ENCODE assay signal across 39 cellular contexts in genomic region chr11:62221498-62221897, GRCh38. TPM values are rescaled to one million over a fixed set of nuclear protein-coding genes. Genes with fewer than 3 reads are reported as not detected.
"Had no signal": no experiment of that assay in that cellular context is flagged by ENCODE, and none has a peak within 500 bp of the region (broad histone marks: within the 10 kb centered on the region; RNA-seq: fewer than 3 reads in every experiment).

No MANE protein-coding gene starts in this region.

- H3K4me3 ChIP-seq: ascending aorta, cardiac muscle cell had no signal

- H3K36me3 Mint-ChIP-seq: brain had no signal

- H3K27ac Mint-ChIP-seq: activated B cell treated with CpG ODN at 0.5 μM for 24 hours; activated CD4-positive, alpha-beta memory T cell treated with anti-CD3 and anti-CD28 coated beads for 36 hours; activated CD4-positive, alpha-beta T cell treated with anti-CD3 and anti-CD28 coated beads, Interleukin-2, amount 10 ng/mL, durations not matched to agents 24 days and 14 days; activated CD8-positive, alpha-beta memory T cell treated with anti-CD3 and anti-CD28 coated beads, Interleukin-2, amount 10 ng/mL, durations not matched to agents 7 days and 5 days; activated CD8-positive, alpha-beta T cell treated with anti-CD3 and anti-CD28 coated beads for 36 hours; activated naive CD4-positive, alpha-beta T cell treated with anti-CD3 and anti-CD28 coated beads, Interleukin-2, amount 10 ng/mL, durations not matched to agents 7 days and 5 days; activated naive CD4-positive, alpha-beta T cell treated with anti-CD3 and anti-CD28 coated beads, Interleukin-2, amount 50 U/mL, for 24 hours; activated naive CD8-positive, alpha-beta T cell; activated naive CD8-positive, alpha-beta T cell treated with anti-CD3 and anti-CD28 coated beads, Interleukin-2, amount 10 ng/mL, durations not matched to agents 7 days and 5 days; activated naive CD8-positive, alpha-beta T cell treated with anti-CD3 and anti-CD28 coated beads, Interleukin-2, amount 50 U/mL, for 24 hours; activated T-cell treated with anti-CD3 and anti-CD28 coated beads, Interleukin-2, amount 50 U/mL, for 24 hours; activated T-helper 2 cell treated with anti-CD3 and anti-CD28 coated beads, Interferon-gamma antibody, Interleukin-2, Interleukin-4, amounts not matched to agents 10 μg/mL and 5 μg/mL and 100 μg/mL, durations not matched to agents 14 hours and 24 hours and 36 hours; brain; T-helper 1 cell treated with Interleukin-12 subunit alpha and Interleukin-12 subunit beta and Interleukin-4 antibody, amounts not matched to agents 30 μg/mL and 1 μg/mL, for 36 hours; T-helper 2 cell treated with Interferon-gamma antibody and Interleukin-4, amounts not matched to agents 5 μg/mL and 100 μg/mL, for 36 hours had no signal

- H3K4me1 Mint-ChIP-seq: activated B cell treated with CpG ODN at 0.5 μM for 24 hours; activated CD4-positive, alpha-beta T cell treated with anti-CD3 and anti-CD28 coated beads, Interleukin-2, amount 10 ng/mL, durations not matched to agents 24 days and 14 days; activated CD8-positive, alpha-beta memory T cell treated with anti-CD3 and anti-CD28 coated beads, Interleukin-2, amount 10 ng/mL, durations not matched to agents 7 days and 5 days; activated naive CD4-positive, alpha-beta T cell treated with anti-CD3 and anti-CD28 coated beads, Interleukin-2, amount 10 ng/mL, durations not matched to agents 7 days and 5 days; activated naive CD4-positive, alpha-beta T cell treated with anti-CD3 and anti-CD28 coated beads, Interleukin-2, amount 50 U/mL, for 24 hours; activated naive CD8-positive, alpha-beta T cell treated with anti-CD3 and anti-CD28 coated beads, Interleukin-2, amount 10 ng/mL, durations not matched to agents 7 days and 5 days; activated naive CD8-positive, alpha-beta T cell treated with anti-CD3 and anti-CD28 coated beads, Interleukin-2, amount 50 U/mL, for 24 hours; brain; central memory CD8-positive, alpha-beta T cell had no signal

- H3K27me3 Mint-ChIP-seq: activated CD8-positive, alpha-beta T cell treated with anti-CD3 and anti-CD28 coated beads for 36 hours had no signal

- H3K36me3 ChIP-seq: ascending aorta, cardiac muscle cell, WERI-Rb-1 had no signal

- DNase-seq: activated B cell treated with CpG ODN at 0.5 μM for 24 hours; activated CD4-positive, alpha-beta memory T cell treated with anti-CD3 and anti-CD28 coated beads for 36 hours; activated CD4-positive, alpha-beta T cell treated with anti-CD3 and anti-CD28 coated beads for 4 hours; activated CD4-positive, alpha-beta T cell treated with anti-CD3 and anti-CD28 coated beads, Interleukin-2, amount 10 ng/mL, durations not matched to agents 24 days and 14 days; activated CD4-positive, alpha-beta T cell treated with anti-CD3 and anti-CD28 coated beads, Interleukin-2, amount 50 U/mL, for 1 hour; activated CD4-positive, alpha-beta T cell treated with anti-CD3 and anti-CD28 coated beads, Interleukin-2, amount 50 U/mL, for 4 hours; activated CD4-positive, CD25-positive, alpha-beta regulatory T cell treated with anti-CD3 and anti-CD28 coated beads, Interleukin-2, amount 50 U/mL, for 72 hours; activated CD8-positive, alpha-beta memory T cell treated with anti-CD3 and anti-CD28 coated beads for 24 hours; activated CD8-positive, alpha-beta memory T cell treated with anti-CD3 and anti-CD28 coated beads, Interleukin-2, amount 10 ng/mL, durations not matched to agents 7 days and 5 days; activated CD8-positive, alpha-beta memory T cell treated with anti-CD3 and anti-CD28 coated beads, Interleukin-2, amount 50 U/mL, for 48 hours; activated CD8-positive, alpha-beta T cell treated with anti-CD3 and anti-CD28 coated beads for 36 hours; activated effector memory CD4-positive, alpha-beta T cell treated with Interleukin-2 at 50 U/mL for 16 hours; activated gamma-delta T cell; activated naive CD4-positive, alpha-beta T cell treated with anti-CD3 and anti-CD28 coated beads, Interleukin-2, amount 10 ng/mL, durations not matched to agents 7 days and 5 days; activated naive CD4-positive, alpha-beta T cell treated with Interleukin-2 at 50 U/mL for 16 hours; activated naive CD8-positive, alpha-beta T cell treated with anti-CD3 and anti-CD28 coated beads, Interleukin-2, amount 10 ng/mL, durations not matched to agents 7 days and 5 days; activated naive CD8-positive, alpha-beta T cell treated with anti-CD3 and anti-CD28 coated beads, Interleukin-2, amount 50 U/mL, for 24 hours; activated T-cell treated with anti-CD3 and anti-CD28 coated beads, Interleukin-2, amount 50 U/mL, for 24 hours; activated T-cell treated with anti-CD3 and anti-CD28 coated beads, Interleukin-2, amount 50 U/mL, for 48 hours; amygdala; anterior cingulate cortex; caudate nucleus; cerebellar nuclear complex; T-helper 1 cell; T-helper 2 cell; T-helper 9 cell; WERI-Rb-1 had no signal

- ATAC-seq: activated CD8-positive, alpha-beta memory T cell treated with anti-CD3 and anti-CD28 coated beads, Interleukin-2, amount 10 ng/mL, durations not matched to agents 7 days and 5 days; activated CD8-positive, alpha-beta T cell treated with anti-CD3 and anti-CD28 coated beads for 36 hours; activated naive CD8-positive, alpha-beta T cell treated with anti-CD3 and anti-CD28 coated beads, Interleukin-2, amount 50 U/mL, for 24 hours had no signal

- H3K4me1 ChIP-seq: ascending aorta had no signal

- H3K4me3 Mint-ChIP-seq: activated B cell treated with CpG ODN at 0.5 μM for 24 hours; activated CD4-positive, alpha-beta memory T cell treated with anti-CD3 and anti-CD28 coated beads for 36 hours; activated CD4-positive, alpha-beta T cell treated with anti-CD3 and anti-CD28 coated beads, Interleukin-2, amount 10 ng/mL, durations not matched to agents 24 days and 14 days; activated CD8-positive, alpha-beta memory T cell treated with anti-CD3 and anti-CD28 coated beads, Interleukin-2, amount 10 ng/mL, durations not matched to agents 7 days and 5 days; activated CD8-positive, alpha-beta T cell treated with anti-CD3 and anti-CD28 coated beads for 36 hours; activated naive CD4-positive, alpha-beta T cell treated with anti-CD3 and anti-CD28 coated beads, Interleukin-2, amount 10 ng/mL, durations not matched to agents 7 days and 5 days; activated naive CD4-positive, alpha-beta T cell treated with anti-CD3 and anti-CD28 coated beads, Interleukin-2, amount 50 U/mL, for 24 hours; activated naive CD8-positive, alpha-beta T cell; activated naive CD8-positive, alpha-beta T cell treated with anti-CD3 and anti-CD28 coated beads, Interleukin-2, amount 10 ng/mL, durations not matched to agents 7 days and 5 days; activated naive CD8-positive, alpha-beta T cell treated with anti-CD3 and anti-CD28 coated beads, Interleukin-2, amount 50 U/mL, for 24 hours; activated T-cell treated with anti-CD3 and anti-CD28 coated beads, Interleukin-2, amount 50 U/mL, for 24 hours; brain; central memory CD8-positive, alpha-beta T cell; T-helper 1 cell treated with Interleukin-12 subunit alpha and Interleukin-12 subunit beta and Interleukin-4 antibody, amounts not matched to agents 30 μg/mL and 1 μg/mL, for 36 hours; T-helper 2 cell treated with Interferon-gamma antibody and Interleukin-4, amounts not matched to agents 5 μg/mL and 100 μg/mL, for 36 hours had no signal

- H3K27ac ChIP-seq: ascending aorta, cardiac muscle cell, WERI-Rb-1 had no signal

- FAIRE-seq: bronchial epithelial cell had no signal

- H3K27me3 ChIP-seq: ascending aorta, cardiac muscle cell had no signal

RNA-seq across cellular contexts. Expression of gene SCGB2A1, which starts 13.0 kb away (rescaled TPM):
- total RNA-seq: activated B cell treated with CpG ODN at 0.5 μM for 24 hours; activated CD4-positive, alpha-beta memory T cell treated with anti-CD3 and anti-CD28 coated beads for 36 hours; activated CD4-positive, alpha-beta T cell treated with anti-CD3 and anti-CD28 coated beads, Interleukin-2, amount 10 ng/mL, durations not matched to agents 24 days and 14 days; activated CD8-positive, alpha-beta memory T cell treated with anti-CD3 and anti-CD28 coated beads, Interleukin-2, amount 10 ng/mL, durations not matched to agents 7 days and 5 days; activated CD8-positive, alpha-beta T cell treated with anti-CD3 and anti-CD28 coated beads for 36 hours; activated naive CD8-positive, alpha-beta T cell treated with anti-CD3 and anti-CD28 coated beads, Interleukin-2, amount 10 ng/mL, durations not matched to agents 7 days and 5 days; activated T-helper 2 cell treated with anti-CD3 and anti-CD28 coated beads, Interferon-gamma antibody, Interleukin-2, Interleukin-4, amounts not matched to agents 10 μg/mL and 5 μg/mL and 100 μg/mL, durations not matched to agents 14 hours and 24 hours and 36 hours; ascending aorta; bronchial epithelial cell; cardiac muscle cell; chondrocyte had no signal
- polyA plus RNA-seq: cardiac muscle cell had no signal

RNA-seq across cellular contexts. Expression of gene SCGB1D2, which starts 20.5 kb away (rescaled TPM):
- total RNA-seq: activated B cell treated with CpG ODN at 0.5 μM for 24 hours; activated CD4-positive, alpha-beta memory T cell treated with anti-CD3 and anti-CD28 coated beads for 36 hours; activated CD4-positive, alpha-beta T cell treated with anti-CD3 and anti-CD28 coated beads, Interleukin-2, amount 10 ng/mL, durations not matched to agents 24 days and 14 days; activated CD8-positive, alpha-beta memory T cell treated with anti-CD3 and anti-CD28 coated beads, Interleukin-2, amount 10 ng/mL, durations not matched to agents 7 days and 5 days; activated CD8-positive, alpha-beta T cell treated with anti-CD3 and anti-CD28 coated beads for 36 hours; activated naive CD8-positive, alpha-beta T cell treated with anti-CD3 and anti-CD28 coated beads, Interleukin-2, amount 10 ng/mL, durations not matched to agents 7 days and 5 days; activated T-helper 2 cell treated with anti-CD3 and anti-CD28 coated beads, Interferon-gamma antibody, Interleukin-2, Interleukin-4, amounts not matched to agents 10 μg/mL and 5 μg/mL and 100 μg/mL, durations not matched to agents 14 hours and 24 hours and 36 hours; ascending aorta; bronchial epithelial cell; cardiac muscle cell; chondrocyte had no signal
- polyA plus RNA-seq: cardiac muscle cell had no signal

RNA-seq across cellular contexts. Expression of gene SCGB1D1, which starts 31.5 kb away (rescaled TPM):
- total RNA-seq: activated B cell treated with CpG ODN at 0.5 μM for 24 hours; activated CD4-positive, alpha-beta memory T cell treated with anti-CD3 and anti-CD28 coated beads for 36 hours; activated CD4-positive, alpha-beta T cell treated with anti-CD3 and anti-CD28 coated beads, Interleukin-2, amount 10 ng/mL, durations not matched to agents 24 days and 14 days; activated CD8-positive, alpha-beta memory T cell treated with anti-CD3 and anti-CD28 coated beads, Interleukin-2, amount 10 ng/mL, durations not matched to agents 7 days and 5 days; activated CD8-positive, alpha-beta T cell treated with anti-CD3 and anti-CD28 coated beads for 36 hours; activated naive CD8-positive, alpha-beta T cell treated with anti-CD3 and anti-CD28 coated beads, Interleukin-2, amount 10 ng/mL, durations not matched to agents 7 days and 5 days; activated T-helper 2 cell treated with anti-CD3 and anti-CD28 coated beads, Interferon-gamma antibody, Interleukin-2, Interleukin-4, amounts not matched to agents 10 μg/mL and 5 μg/mL and 100 μg/mL, durations not matched to agents 14 hours and 24 hours and 36 hours; ascending aorta; bronchial epithelial cell; cardiac muscle cell; chondrocyte had no signal
- polyA plus RNA-seq: adipose tissue, cardiac muscle cell had no signal

RNA-seq across cellular contexts. Expression of gene SCGB2A2, which starts 48.5 kb away (rescaled TPM):
- total RNA-seq: activated B cell treated with CpG ODN at 0.5 μM for 24 hours; activated CD4-positive, alpha-beta memory T cell treated with anti-CD3 and anti-CD28 coated beads for 36 hours; activated CD4-positive, alpha-beta T cell treated with anti-CD3 and anti-CD28 coated beads, Interleukin-2, amount 10 ng/mL, durations not matched to agents 24 days and 14 days; activated CD8-positive, alpha-beta memory T cell treated with anti-CD3 and anti-CD28 coated beads, Interleukin-2, amount 10 ng/mL, durations not matched to agents 7 days and 5 days; activated CD8-positive, alpha-beta T cell treated with anti-CD3 and anti-CD28 coated beads for 36 hours; activated naive CD8-positive, alpha-beta T cell treated with anti-CD3 and anti-CD28 coated beads, Interleukin-2, amount 10 ng/mL, durations not matched to agents 7 days and 5 days; activated T-helper 2 cell treated with anti-CD3 and anti-CD28 coated beads, Interferon-gamma antibody, Interleukin-2, Interleukin-4, amounts not matched to agents 10 μg/mL and 5 μg/mL and 100 μg/mL, durations not matched to agents 14 hours and 24 hours and 36 hours; ascending aorta; bronchial epithelial cell; cardiac muscle cell; chondrocyte had no signal
- polyA plus RNA-seq: cardiac muscle cell had no signal
